8 cellular contexts compared by ENCODE assay signal in genomic region chr6:110949679-110950285, GRCh38. TPM values are rescaled to one million over a fixed set of nuclear protein-coding genes. Genes with fewer than 3 reads are reported as not detected.
DNase-seq lines count a peak whose midpoint lies in the region; ATAC-seq and TF ChIP-seq lines count a peak whose summit lies in the region.

No MANE protein-coding gene starts in this region.

- intact Hi-C loops in psoas muscle (cut with DNase I): loop anchor here (1.0 to 10.0 kb wide), 6 partner anchors 72 to 425 kb away; partner anchors contain the start of gene CDK19 (in 1 of the 2)

- peak; percentile 56 for DNase-seq in NCI-H1105 treated with DMSO at 0.1 percent for 48 hours (lab: John Stamatoyannopoulos, UW)
- no peak for DNase-seq in NCI-H1105 (lab: John Stamatoyannopoulos, UW)
- DNase-seq in NCI-H526 treated with DMSO at 0.1 percent for 48 hours (lab: John Stamatoyannopoulos, UW): peak; percentile 7
- DNase-seq in epithelial cell of esophagus (ENCODE audit: low read depth): peak; percentile 30
- DNase-seq in psoas muscle: no peak
- no peak for DNase-seq in middle frontal gyrus (ENCODE audit: extremely low spot score, low spot score)
- DNase-seq in NK-92 treated with Interleukin-12 subunit alpha and Interleukin-12 subunit beta, amount 100 ng/mL, for 24 hours (lab: John Stamatoyannopoulos, UW): no peak

- no peaks in the 10 kb centered on the region for H3K36me3 ChIP-seq in psoas muscle (ENCODE audit: insufficient read depth in 1 of 2, low read depth in 1 of 2)

- 40 to 45% (median 42%) methylated on average over 8 of the region's 8 CpGs for WGBS in psoas muscle, 3 donors

- H3K4me3 ChIP-seq in epithelial cell of esophagus (ENCODE audit: low read length) (no peak overlapping the region), psoas muscle (no peak overlapping the region)

- no peaks in the 10 kb centered on the region for H3K27me3 ChIP-seq in psoas muscle (ENCODE audit: insufficient read depth in 3 of 3, low read length in 2 of 3)

- no peaks in the 10 kb centered on the region for H3K4me1 ChIP-seq in psoas muscle

- H3K9me3 ChIP-seq in psoas muscle: no peaks in the 10 kb centered on the region

- TF ChIP-seq CTCF in epithelial cell of esophagus (IDR thresholded peaks at IDR 0.05; ENCODE audit: insufficient read depth, low read depth, low read length, missing control alignments): peak; percentile 6
- TF ChIP-seq CTCF in psoas muscle (IDR thresholded peaks at IDR 0.05): peak; percentile 57

- ATAC-seq in psoas muscle: peak in 1 of 4 donors; percentile 65
- ATAC-seq in HG03460 (IDR thresholded peaks at IDR 0.05; ENCODE audit: unreplicated experiment): no peak

- no peak overlapping the region for H3K27ac ChIP-seq in psoas muscle

RNA-seq across cellular contexts. Expression of gene GTF3C6, which starts 8.7 kb away (rescaled TPM):
- total RNA-seq in psoas muscle: 100 to 1,000 TPM; 112 to 143 (median 127) TPM
- 100 to 1,000 TPM; 125 to 159 (median 126) TPM for polyA plus RNA-seq in psoas muscle

RNA-seq across cellular contexts. Expression of gene RPF2, which starts 32.1 kb away (rescaled TPM):
- 10 to 100 TPM; 28.9 to 50.5 (median 43.2) TPM for total RNA-seq in psoas muscle
- polyA plus RNA-seq in psoas muscle: 10 to 100 TPM; 35.1 to 67.7 (median 54.4) TPM

Comparison
In these comparisons a context has a peak if more than half of its experiments do, and no peak if none do; other contexts are left out.
1. DNase-seq: peak in NCI-H1105 treated with DMSO at 0.1 percent for 48 hours (single experiment), NCI-H526 treated with DMSO at 0.1 percent for 48 hours (single experiment) and epithelial cell of esophagus (single experiment); none in NCI-H1105 (single experiment), psoas muscle (0 of 2), middle frontal gyrus (single experiment) and NK-92 treated with Interleukin-12 subunit alpha and Interleukin-12 subunit beta, amount 100 ng/mL, for 24 hours (single experiment).